In the genomic region with DNA sequence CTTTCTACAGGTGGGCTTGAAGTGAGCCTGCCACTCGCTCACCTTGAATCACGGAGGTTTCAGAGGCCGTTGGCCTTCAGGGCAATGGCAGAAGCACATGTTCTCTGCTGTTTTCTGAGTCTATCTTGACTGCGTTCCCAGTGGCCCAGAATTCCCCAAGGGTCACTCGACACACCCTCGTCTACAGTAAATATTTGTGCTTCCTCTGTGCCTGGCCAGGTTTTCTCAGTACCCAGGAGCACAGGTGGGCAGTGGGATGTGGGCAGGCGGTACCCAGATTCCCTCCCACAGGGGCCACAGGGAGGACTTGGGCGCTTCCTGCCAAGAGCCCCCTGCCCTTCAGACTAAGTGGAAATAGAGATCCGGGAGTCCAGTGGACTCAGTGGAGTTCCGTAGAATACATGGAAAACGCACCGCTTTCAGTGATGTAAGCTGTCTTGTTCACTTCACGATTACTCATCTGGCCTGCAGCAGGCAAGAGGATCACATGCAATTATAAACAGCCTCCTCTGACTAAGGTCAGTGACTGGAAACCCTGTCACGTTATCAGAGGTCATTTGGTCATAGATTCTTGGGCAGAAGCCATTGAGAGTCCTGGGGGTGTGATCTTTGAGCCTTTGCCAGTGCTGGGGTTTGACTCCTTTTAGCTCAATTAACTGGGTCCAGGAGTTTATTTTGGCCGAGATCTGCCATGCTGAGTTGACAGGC, we compare ENCODE assay signal across 8 cellular contexts.
A peak's percentile ranks its signal among the peaks of the same experiment; 100 is the strongest.
DNase-seq lines count a peak whose midpoint lies in the region; ATAC-seq, FAIRE-seq and TF ChIP-seq lines count a peak whose summit lies in the region.

No MANE protein-coding gene starts in this region.

- H3K4me1 ChIP-seq in H1 (replicated peaks in 1 of 4; ENCODE audit: control insufficient read depth in 3 of 4, insufficient read depth in 4 of 4, low read length in 3 of 4) (peaks cover 14 to 42% (median 33%) of the 10 kb centered on the region in 4 experiments), muscle layer of duodenum (ENCODE audit: control insufficient read depth in 1 of 2, insufficient read depth in 2 of 2, low read length in 2 of 2) (peaks cover 0 to 12% of the 10 kb centered on the region in 2 donors)

- in situ Hi-C loops in Caki2 (cut with HindIII; ENCODE audit: low pct_unique_long_range_greater_than_20kb, low sequenced_read_pairs), result no loop called here

- CTCF ChIA-PET in H1 (lab: Charles Lee; ENCODE audit: partially characterized antibody), result interaction anchor here (0.6 to 1.7 kb wide), 6 partner anchors 12 to 41 kb away, joined by 3 to 7 read pairs (median 4); no protein-coding TSS in a partner anchor

- TF ChIP-seq EP300 in H1 (IDR thresholded peaks at IDR 0.05; ENCODE audit: borderline replicate concordance in 1 of 2, low read depth in 2 of 2, low read length in 2 of 2), result no peak

- no peak overlapping the region for H3K27ac ChIP-seq in H1 (ENCODE audit: low read depth, low read length)
- peak overlapping the region; percentile 60 for H3K27ac ChIP-seq in muscle layer of duodenum (ENCODE audit: low read length)

- no peak overlapping the region for H2BK120ac ChIP-seq in H1 (replicated peaks; ENCODE audit: low read depth, low read length)

- DNase-seq in Caki2 (ENCODE audit: low read depth), result peak; percentile 88
- DNase-seq in NCI-H510A treated with DMSO at 0.1 percent for 48 hours (lab: John Stamatoyannopoulos, UW), result peak; percentile 80
- DNase-seq in H1 (ENCODE audit: low read depth in 1 of 2, low spot score in 2 of 2), result peak in 1 of 2 experiments; percentile 40
- DNase-seq in iPS-NIHi7 (ENCODE audit: extremely low spot score), result no peak
- DNase-seq in activated gamma-delta T cell treated with Interleukin-2 at 50 U/mL for 16 hours, result no peak

- no peak overlapping the region; the same call in 1 of the 2 replicates for H2AK5ac ChIP-seq in H1 (ENCODE audit: low read depth, low read length)

- no peaks in the 10 kb centered on the region for H3K36me3 ChIP-seq in H1 (ENCODE audit: control insufficient read depth in 2 of 4, insufficient read depth in 4 of 4, low read length in 3 of 4)
- H3K36me3 ChIP-seq in muscle layer of duodenum (ENCODE audit: control insufficient read depth in 1 of 2, insufficient read depth in 2 of 2, low read length in 2 of 2), result no peaks in the 10 kb centered on the region

- H3K27me3 ChIP-seq in H1 (replicated peaks in 1 of 4; ENCODE audit: control insufficient read depth in 3 of 4, extremely low read depth in 1 of 4, insufficient read depth in 3 of 4, low read length in 3 of 4) (no peaks in the 10 kb centered on the region), muscle layer of duodenum (ENCODE audit: low read depth, low read length) (no peaks in the 10 kb centered on the region)

- no peak for TF ChIP-seq POLR2A in H1 (IDR thresholded peaks at IDR 0.05; ENCODE audit: control extremely low read depth in 1 of 2, low read depth in 2 of 2, low read length in 2 of 2)

- H4K20me1 ChIP-seq in H1 (replicated peaks in 1 of 2; ENCODE audit: control insufficient read depth in 1 of 2, insufficient read depth in 2 of 2, low read length in 2 of 2), result peaks cover 0 to 11% of the 10 kb centered on the region in 2 experiments

- H3K4ac ChIP-seq in H1 (replicated peaks; ENCODE audit: insufficient read length, low read depth, low read length), result no peak overlapping the region

- H3K4me3 ChIP-seq in H1 (ENCODE audit: extremely low read depth in 1 of 4, insufficient read depth in 2 of 4, low read depth in 3 of 4, low read length in 4 of 4), result no peak overlapping the region
- no peak overlapping the region for H3K4me3 ChIP-seq in muscle layer of duodenum (ENCODE audit: low read depth in 1 of 2, low read length in 2 of 2)

- no peak overlapping the region for H3K18ac ChIP-seq in H1 (ENCODE audit: extremely low read depth, low read length)

- no peak for TF ChIP-seq CTCF in H1 (IDR thresholded peaks at IDR 0.05; ENCODE audit: control extremely low read depth in 1 of 3, insufficient read depth in 1 of 3, low read depth in 1 of 3, low read length in 3 of 3)

- POLR2A ChIA-PET in H1 (lab: Charles Lee; ENCODE audit: partially characterized antibody), result interaction anchor here (0.9 kb wide), 1 partner anchor 32 kb away, joined by 3 read pairs; no protein-coding TSS in a partner anchor

- no peak overlapping the region for H4K8ac ChIP-seq in H1 (ENCODE audit: extremely low read depth, insufficient read depth, low read length)

- no peak overlapping the region for H3K23ac ChIP-seq in H1 (ENCODE audit: insufficient read length)

- H2BK20ac ChIP-seq in H1 (ENCODE audit: low read length), result no peak overlapping the region

- whole genome bisulfite sequencing in H1 (ENCODE audit: extremely low coverage in 1 of 2, insufficient coverage in 1 of 2, insufficient read length in 1 of 2, insufficient replicate concordance in 2 of 2, low coverage in 1 of 2, low lambda C conversion rate in 2 of 2, missing lambda C conversion rate in 1 of 2), 2 experiments, result 88% methylated on average over 15 of the region's 15 CpGs; no CpG with 5 or more reads in 1 of the 2 experiments

- H4K91ac ChIP-seq in H1 (replicated peaks; ENCODE audit: insufficient read length, low read length), result no peak overlapping the region

- H3K23me2 ChIP-seq in H1 (ENCODE audit: low read depth, low read length), result no peaks in the 10 kb centered on the region

- H3K79me2 ChIP-seq in H1 (ENCODE audit: control insufficient read depth in 1 of 2, insufficient read depth in 2 of 2, low read length in 2 of 2), result peaks cover 3 to 95% of the 10 kb centered on the region in 2 experiments

- FAIRE-seq in H1 (lab: Jason Lieb, UNC), result no peak

- H3K79me1 ChIP-seq in H1 (ENCODE audit: low read depth, low read length), result peaks cover 5% of the 10 kb centered on the region; the same call in 1 of the 2 replicates

- ATAC-seq in HG03521 (IDR thresholded peaks at IDR 0.05; ENCODE audit: unreplicated experiment), result no peak
- no peak for ATAC-seq in GM19397 (IDR thresholded peaks at IDR 0.05; ENCODE audit: unreplicated experiment)

- H4K5ac ChIP-seq in H1 (ENCODE audit: insufficient read length, low read depth, low read length), result no peak overlapping the region

- no peak overlapping the region for H3K9ac ChIP-seq in H1 (replicated peaks in 1 of 4; ENCODE audit: extremely low read depth in 1 of 4, low read depth in 3 of 4, low read length in 3 of 4)

- TF ChIP-seq RAD21 in H1 (IDR thresholded peaks at IDR 0.05 in 1 of 2, conservative IDR thresholded peaks at IDR 0.05 in 1 of 2; ENCODE audit: low read depth in 2 of 2, low read length in 2 of 2), result no peak

- H3K4me2 ChIP-seq in H1 (ENCODE audit: insufficient read depth in 1 of 2, low read depth in 2 of 2, low read length in 2 of 2), result no peak overlapping the region

- H3K9me3 ChIP-seq in H1 (ENCODE audit: insufficient read depth in 2 of 2, low read depth in 1 of 2, low read length in 1 of 2), result no peaks in the 10 kb centered on the region
- H3K9me3 ChIP-seq in muscle layer of duodenum (ENCODE audit: control insufficient read depth in 1 of 2, low read length in 2 of 2), result no peaks in the 10 kb centered on the region

- H2AFZ ChIP-seq in H1 (ENCODE audit: low read length), result no peak overlapping the region

- H2BK15ac ChIP-seq in H1 (ENCODE audit: low read length), result no peak overlapping the region

- no peak overlapping the region for H3K14ac ChIP-seq in H1 (ENCODE audit: insufficient read length)

- H2BK5ac ChIP-seq in H1 (ENCODE audit: low read depth, low read length), result 0 out of 2 replicates have a peak overlapping the region, but pooled peaks have one; percentile 15

- no peak overlapping the region for H2BK12ac ChIP-seq in H1 (ENCODE audit: low read depth, low read length)

- no peak overlapping the region for H3K56ac ChIP-seq in H1 (replicated peaks; ENCODE audit: insufficient read length, low read depth, low read length)

TF ChIP-seq in H1, 55 proteins besides CTCF, POLR2A, EP300 and RAD21 (continues in another document):
- no peak for TF ChIP-seq TBP (IDR thresholded peaks at IDR 0.05; ENCODE audit: low read depth, low read length)
- no peak for TF ChIP-seq KDM4A (IDR thresholded peaks at IDR 0.05; ENCODE audit: low read depth, low read length, severe bottlenecking)
- no peak for TF ChIP-seq RXRA (IDR thresholded peaks at IDR 0.05; ENCODE audit: insufficient read depth, low read depth, low read length)
- no peak for TF ChIP-seq RFX5 (IDR thresholded peaks at IDR 0.05; ENCODE audit: borderline replicate concordance, low read depth, low read length)
- TF ChIP-seq CHD2 (IDR thresholded peaks at IDR 0.05; ENCODE audit: low read length), result no peak
- TF ChIP-seq NANOG (IDR thresholded peaks at IDR 0.05; ENCODE audit: insufficient read depth, low read depth, low read length, poor library complexity, severe bottlenecking), result no peak
- TF ChIP-seq, protein P1, sequence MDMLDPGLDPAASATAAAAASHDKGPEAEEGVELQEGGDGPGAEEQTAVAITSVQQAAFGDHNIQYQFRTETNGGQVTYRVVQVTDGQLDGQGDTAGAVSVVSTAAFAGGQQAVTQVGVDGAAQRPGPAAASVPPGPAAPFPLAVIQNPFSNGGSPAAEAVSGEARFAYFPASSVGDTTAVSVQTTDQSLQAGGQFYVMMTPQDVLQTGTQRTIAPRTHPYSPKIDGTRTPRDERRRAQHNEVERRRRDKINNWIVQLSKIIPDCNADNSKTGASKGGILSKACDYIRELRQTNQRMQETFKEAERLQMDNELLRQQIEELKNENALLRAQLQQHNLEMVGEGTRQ (IDR thresholded peaks at IDR 0.05; ENCODE audit: low read length), result no peak
- TF ChIP-seq HDAC2 (IDR thresholded peaks at IDR 0.05; ENCODE audit: borderline replicate concordance in 1 of 2, low read depth in 2 of 2, low read length in 2 of 2), result no peak
- no peak for TF ChIP-seq CBX5 (IDR thresholded peaks at IDR 0.05; ENCODE audit: low read depth, low read length)
- no peak for TF ChIP-seq KDM5A (IDR thresholded peaks at IDR 0.05; ENCODE audit: low read length)
- TF ChIP-seq ZNF274 (IDR thresholded peaks at IDR 0.05; ENCODE audit: borderline replicate concordance, extremely low read depth, low read length), result no peak
- TF ChIP-seq MAFK (IDR thresholded peaks at IDR 0.05; ENCODE audit: low read depth, low read length), result no peak
- no peak for TF ChIP-seq ATF2 (IDR thresholded peaks at IDR 0.05; ENCODE audit: low read length)
- TF ChIP-seq CHD1 (IDR thresholded peaks at IDR 0.05; ENCODE audit: low read depth, low read length), result no peak
- no peak for TF ChIP-seq KDM1A (IDR thresholded peaks at IDR 0.05; ENCODE audit: borderline replicate concordance, low read length)

Comparison
In these comparisons a context has a peak if more than half of its experiments do, and no peak if none do; other contexts are left out.
1. DNase-seq: peak in Caki2 (single experiment) and NCI-H510A treated with DMSO at 0.1 percent for 48 hours (single experiment); none in iPS-NIHi7 (single experiment) and activated gamma-delta T cell treated with Interleukin-2 at 50 U/mL for 16 hours (single experiment).